Comparison of ENCODE assay signal across 29 cellular contexts in genomic region chr10:96233959-96234358, GRCh38. TPM values are rescaled to one million over a fixed set of nuclear protein-coding genes. Genes with fewer than 3 reads are reported as not detected.
DNase-seq lines count a peak whose midpoint lies in the region; ATAC-seq, FAIRE-seq and TF ChIP-seq lines count a peak whose summit lies in the region.
"Had no signal": no experiment of that assay in that cellular context is flagged by ENCODE, and none has a peak within 500 bp of the region (broad histone marks: within the 10 kb centered on the region; RNA-seq: fewer than 3 reads in every experiment).

No MANE protein-coding gene starts in this region.

- no peaks in the 10 kb centered on the region for H3K27me3 ChIP-seq in right atrium auricular region
- H3K27me3 ChIP-seq: MG63 had no signal

- H3K27me3 Mint-ChIP-seq in activated B cell treated with CpG ODN at 0.5 μM for 24 hours (no peaks in the 10 kb centered on the region), naive B cell (no peaks in the 10 kb centered on the region)

- H3K4me3 ChIP-seq in right atrium auricular region, result no peak overlapping the region
- H3K4me3 ChIP-seq: MG63 had no signal

- DNase-seq in Right ventricle myocardium inferior (ENCODE audit: missing footprints), result no peak
- DNase-seq in right atrium auricular region (ENCODE audit: low spot score), result no peak
- DNase-seq in GM12891 (ENCODE audit: insufficient read length, low spot score), result no peak
- no peak for DNase-seq in activated B cell treated with CpG ODN at 0.5 μM for 24 hours
- no peak for DNase-seq in naive B cell
- no peak for DNase-seq in GM13977 (ENCODE audit: low spot score)
- DNase-seq in NCI-H1436 (lab: John Stamatoyannopoulos, UW), result no peak
- DNase-seq in activated naive CD4-positive, alpha-beta T cell treated with anti-CD3 and anti-CD28 coated beads, Interleukin-2, amount 50 U/mL, for 72 hours (ENCODE audit: low spot score in 2 of 2), result no peak
- DNase-seq: 8988T; ACHN; C1 segment of cervical spinal cord; CD4-positive, alpha-beta memory T cell; COR-L47; DMS53; EL; GDM1; MG63; NCI-H1105 treated with DMSO at 0.1 percent for 48 hours; NCI-H2029 treated with DMSO at 0.1 percent for 48 hours; NCI-H446 treated with DMSO at 0.1 percent for 48 hours; NCI-H526; NCI-H82; NK-92 treated with Interleukin-12 subunit alpha and Interleukin-12 subunit beta, amount 100 ng/mL, for 24 hours; RPMI8226; SHP77 treated with DMSO at 0.1 percent for 48 hours; SW 1271 had no signal

- CTCF ChIA-PET in activated B cell treated with CpG ODN at 0.5 μM for 24 hours (lab: Charles Lee), result interaction anchor here (1.0 to 3.4 kb wide), 5 partner anchors 11 to 217 kb away, joined by 4 to 23 read pairs (median 5); no protein-coding TSS in a partner anchor

- no peak overlapping the region for H3K27ac ChIP-seq in right atrium auricular region

- H3K36me3 Mint-ChIP-seq in activated B cell treated with CpG ODN at 0.5 μM for 24 hours (ENCODE audit: low read depth) (peaks cover 96% of the 10 kb centered on the region), naive B cell (peaks cover 12 to 44% of the 10 kb centered on the region in 2 donors)
- no peaks in the 10 kb centered on the region for H3K36me3 Mint-ChIP-seq in activated naive CD4-positive, alpha-beta T cell treated with anti-CD3 and anti-CD28 coated beads, Interleukin-2, amount 50 U/mL, for 72 hours
- H3K36me3 Mint-ChIP-seq: CD4-positive, alpha-beta memory T cell had no signal

- peak; percentile 57 for FAIRE-seq in GM12891 (lab: Jason Lieb, UNC)
- FAIRE-seq: GM12892 had no signal

- H3K9me3 Mint-ChIP-seq in activated B cell treated with CpG ODN at 0.5 μM for 24 hours (no peaks in the 10 kb centered on the region), naive B cell (no peaks in the 10 kb centered on the region)
- H3K9me3 Mint-ChIP-seq in activated naive CD4-positive, alpha-beta T cell treated with anti-CD3 and anti-CD28 coated beads, Interleukin-2, amount 50 U/mL, for 72 hours, result no peaks in the 10 kb centered on the region

- no peak for TF ChIP-seq POLR2A in GM12891 (IDR thresholded peaks at IDR 0.05; ENCODE audit: low read depth, low read length)

- ATAC-seq in Right ventricle myocardium inferior (peak; percentile 64), activated B cell treated with CpG ODN at 0.5 μM for 24 hours (ENCODE audit: low read depth) (no peak), naive B cell (ENCODE audit: low read depth in 2 of 2) (no peak)
- ATAC-seq in activated naive CD4-positive, alpha-beta T cell treated with anti-CD3 and anti-CD28 coated beads, Interleukin-2, amount 50 U/mL, for 72 hours, result no peak
- ATAC-seq: HCT116 had no signal

- intact Hi-C loops in Right ventricle myocardium inferior (cut with DNase I) (loop anchor here (5.0 kb wide), 1 partner anchor 43 kb away; no protein-coding TSS in a partner anchor), activated B cell treated with CpG ODN at 0.5 μM for 24 hours (cut with micrococcal nuclease) (no loop called here)

- no peaks in the 10 kb centered on the region for H3K4me1 ChIP-seq in right atrium auricular region

- no peak for TF ChIP-seq CTCF in right atrium auricular region (IDR thresholded peaks at IDR 0.05)
- TF ChIP-seq CTCF in activated B cell treated with CpG ODN at 0.5 μM for 24 hours (IDR thresholded peaks at IDR 0.05), result no peak
- no peak for TF ChIP-seq CTCF in GM13977 (IDR thresholded peaks at IDR 0.05; ENCODE audit: extremely low read depth, insufficient read depth, missing control alignments)

- H3K36me3 ChIP-seq in right atrium auricular region, result no peaks in the 10 kb centered on the region
- H3K36me3 ChIP-seq: MG63 had no signal

- no peak overlapping the region for H3K4me3 Mint-ChIP-seq in activated B cell treated with CpG ODN at 0.5 μM for 24 hours
- H3K4me3 Mint-ChIP-seq in naive B cell, result peak overlapping the region in 1 of 8 donors; percentile 28
- H3K4me3 Mint-ChIP-seq: CD4-positive, alpha-beta memory T cell had no signal

- in situ Hi-C loops in GM13977 (cut with MboI; ENCODE audit: low pct_unique_long_range_greater_than_20kb, low sequenced_read_pairs, unreplicated experiment), result no loop called here

- H3K4me1 Mint-ChIP-seq in activated B cell treated with CpG ODN at 0.5 μM for 24 hours (peaks cover 94% of the 10 kb centered on the region), naive B cell (peaks cover 64 to 99% (median 78%) of the 10 kb centered on the region in 3 donors)

- H3K9me3 ChIP-seq in right atrium auricular region, result no peaks in the 10 kb centered on the region
- H3K9me3 ChIP-seq: MG63 had no signal

- H3K27ac Mint-ChIP-seq in activated B cell treated with CpG ODN at 0.5 μM for 24 hours (peak overlapping the region; percentile 30), naive B cell (peak overlapping the region in 4 of 6 donors; percentile 58 to 96 (median 78))
- no peak overlapping the region for H3K27ac Mint-ChIP-seq in activated naive CD4-positive, alpha-beta T cell treated with anti-CD3 and anti-CD28 coated beads, Interleukin-2, amount 50 U/mL, for 72 hours
- H3K27ac Mint-ChIP-seq: CD4-positive, alpha-beta memory T cell had no signal

- POLR2A ChIA-PET in activated B cell treated with CpG ODN at 0.5 μM for 24 hours (lab: Charles Lee), result interaction anchor here (0.7 to 5.1 kb wide), 6 partner anchors 9 to 57 kb away, joined by 3 to 39 read pairs (median 4); partner anchors contain the start of gene BLNK

TF ChIP-seq in GM12891, 5 proteins besides CTCF, POLR2A, EP300 and RAD21:
- no peak for TF ChIP-seq POU2F2 (IDR thresholded peaks at IDR 0.05; ENCODE audit: low read depth, low read length)

RNA-seq across cellular contexts. Expression of gene BLNK, which starts 37.4 kb away (rescaled TPM):
- total RNA-seq in Right ventricle myocardium inferior, result 1.4 TPM
- under 1 TPM; 0.39 to 0.41 TPM for total RNA-seq in right atrium auricular region
- 92.6 TPM for polyA plus RNA-seq in GM12891 (2012; ENCODE audit: low read depth, missing spikeins)
- total RNA-seq in activated B cell treated with CpG ODN at 0.5 μM for 24 hours, result 238 and 267 TPM in 2 replicates
- 100 to 1,000 TPM; 152 to 280 (median 196) TPM for polyA plus RNA-seq in naive B cell (ENCODE audit: low read depth in 6 of 6)
- total RNA-seq in activated naive CD4-positive, alpha-beta T cell treated with anti-CD3 and anti-CD28 coated beads, Interleukin-2, amount 50 U/mL, for 72 hours, result not detected
- total RNA-seq: LHCN-M2 had no signal

Comparison
In these comparisons a context has a peak if more than half of its experiments do, and no peak if none do; other contexts are left out.
1. H3K27ac Mint-ChIP-seq: peak in activated B cell treated with CpG ODN at 0.5 μM for 24 hours (single experiment) and naive B cell (4 of 6); none in activated naive CD4-positive, alpha-beta T cell treated with anti-CD3 and anti-CD28 coated beads, Interleukin-2, amount 50 U/mL, for 72 hours (0 of 2).
2. RNA of gene BLNK, which starts 37.4 kb away (total RNA-seq): 238 to 267 TPM in activated B cell treated with CpG ODN at 0.5 μM for 24 hours; 1.4 TPM in Right ventricle myocardium inferior (single experiment), 0.39 to 0.41 TPM in right atrium auricular region and not detected in activated naive CD4-positive, alpha-beta T cell treated with anti-CD3 and anti-CD28 coated beads, Interleukin-2, amount 50 U/mL, for 72 hours; every median in the first group is over 10 times any median in the second.